ENCODE assay signal across 8 cellular contexts in the genomic region with DNA sequence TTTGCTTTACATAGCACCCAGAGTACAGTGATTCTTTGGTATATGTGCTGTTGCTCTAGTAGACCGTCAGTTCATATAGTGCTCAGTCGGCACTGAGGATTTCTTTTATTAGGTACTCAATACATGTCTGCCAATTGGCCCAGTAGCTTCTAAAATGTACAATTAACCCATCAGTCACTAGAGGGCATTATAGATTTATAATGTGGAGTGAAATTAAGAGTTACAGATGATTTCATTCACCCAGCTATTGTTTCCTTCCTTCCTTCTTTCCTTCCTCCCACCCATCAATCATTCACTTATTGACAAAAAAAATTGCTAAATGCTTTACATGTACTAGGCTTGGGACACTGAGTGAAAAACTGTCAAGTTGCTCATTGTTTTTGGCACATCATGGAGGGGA.
DNase-seq lines count a peak whose midpoint lies in the region; FAIRE-seq and TF ChIP-seq lines count a peak whose summit lies in the region.

No MANE protein-coding gene starts in this region.

- DNase-seq in D721Med (ENCODE audit: insufficient read length, low spot score), result no peak
- peak; percentile 23 for DNase-seq in KBM-7
- peak; percentile 39 for DNase-seq in SHP77 treated with DMSO at 0.1 percent for 48 hours (lab: John Stamatoyannopoulos, UW)
- peak; percentile 23 for DNase-seq in iPS-NIHi7 (ENCODE audit: extremely low spot score)
- DNase-seq in NCI-H187 (lab: John Stamatoyannopoulos, UW), result no peak
- DNase-seq in AG08396 (ENCODE audit: low spot score), result no peak
- DNase-seq in ecto neural progenitor cell (ENCODE audit: low spot score), result no peak
- no peak for DNase-seq in caudate nucleus (lab: John Stamatoyannopoulos, UW)

- FAIRE-seq in D721Med (lab: Jason Lieb, UNC), result no peak

- peak; percentile 51 for TF ChIP-seq CTCF in D721Med (IDR thresholded peaks at IDR 0.05; ENCODE audit: insufficient read depth, missing control alignments)

- no peak overlapping the region for H3K27ac ChIP-seq in caudate nucleus (ENCODE audit: low read depth, low read length)

- in situ Hi-C loops in KBM-7 (cut with MboI; ENCODE audit: low pct_unique_long_range_greater_than_20kb, low sequenced_read_pairs), result no loop called here

Comparison
In these comparisons a context has a peak if more than half of its experiments do, and no peak if none do; other contexts are left out.
1. DNase-seq: peak in KBM-7 (single experiment), SHP77 treated with DMSO at 0.1 percent for 48 hours (single experiment) and iPS-NIHi7 (single experiment); none in D721Med (single experiment), NCI-H187 (0 of 2), AG08396 (single experiment), ecto neural progenitor cell (single experiment) and caudate nucleus (0 of 61).